Comparison of ENCODE assay signal across 8 cellular contexts in genomic region chr7:75738975-75739795, GRCh38. TPM values are rescaled to one million over a fixed set of nuclear protein-coding genes. Genes with fewer than 3 reads are reported as not detected.
DNase-seq lines count a peak whose midpoint lies in the region; ATAC-seq and TF ChIP-seq lines count a peak whose summit lies in the region.

No MANE protein-coding gene starts in this region.

- H3K9me3 ChIP-seq in SJSA1 (replicated peaks) (0 out of 2 replicates have a peak, but pooled peaks cover 3% of the 10 kb centered on the region), gastroesophageal sphincter (no peaks in the 10 kb centered on the region)

- peaks cover 14% of the 10 kb centered on the region for H3K4me1 Mint-ChIP-seq in activated naive CD4-positive, alpha-beta T cell treated with anti-CD3 and anti-CD28 coated beads for 36 hours (ENCODE audit: low read depth)

- ATAC-seq in HG02571 (IDR thresholded peaks at IDR 0.05; ENCODE audit: unreplicated experiment) (peak; percentile 89), gastroesophageal sphincter (peak; percentile 98)

- TF ChIP-seq EP300 in gastroesophageal sphincter (IDR thresholded peaks at IDR 0.05): no peak

- peak overlapping the region; percentile 81 for H3K27ac Mint-ChIP-seq in activated naive CD4-positive, alpha-beta T cell treated with anti-CD3 and anti-CD28 coated beads for 36 hours

- H3K4me1 ChIP-seq in SJSA1 (replicated peaks): peaks cover 32% of the 10 kb centered on the region
- H3K4me1 ChIP-seq in gastroesophageal sphincter: peaks cover 0 to 30% (median 11%) of the 10 kb centered on the region in 3 donors

- H3K27me3 ChIP-seq in GM06990 (replicated peaks; ENCODE audit: control insufficient read depth, insufficient read depth, low read length) (no peaks in the 10 kb centered on the region), SJSA1 (replicated peaks) (no peaks in the 10 kb centered on the region), gastroesophageal sphincter (no peaks in the 10 kb centered on the region)

- H3K9me3 Mint-ChIP-seq in activated naive CD4-positive, alpha-beta T cell treated with anti-CD3 and anti-CD28 coated beads for 36 hours: no peaks in the 10 kb centered on the region

- H3K36me3 ChIP-seq in GM06990 (ENCODE audit: control insufficient read depth, insufficient read depth, low read length) (no peaks in the 10 kb centered on the region), SJSA1 (no peaks in the 10 kb centered on the region), gastroesophageal sphincter (no peaks in the 10 kb centered on the region)

- peak; percentile 38 to 58 for TF ChIP-seq POLR2A in gastroesophageal sphincter (IDR thresholded peaks at IDR 0.05)

- no peak for TF ChIP-seq CTCF in GM06990 (IDR thresholded peaks at IDR 0.05; ENCODE audit: insufficient read depth, low read length, poor library complexity, severe bottlenecking)
- peak in 3 of 4 experiments; percentile 37 to 45 (median 38) for TF ChIP-seq CTCF in gastroesophageal sphincter (IDR thresholded peaks at IDR 0.05)

- CTCF ChIA-PET in activated naive CD4-positive, alpha-beta T cell treated with anti-CD3 and anti-CD28 coated beads for 36 hours (lab: Charles Lee): interaction anchor here (0.6 to 1.4 kb wide), 3 partner anchors 23 to 281 kb away, joined by 3 to 8 read pairs (median 3); no protein-coding TSS in a partner anchor

- H3K36me3 Mint-ChIP-seq in activated naive CD4-positive, alpha-beta T cell treated with anti-CD3 and anti-CD28 coated beads for 36 hours (ENCODE audit: low read depth): no peaks in the 10 kb centered on the region

- H3K4me3 Mint-ChIP-seq in activated naive CD4-positive, alpha-beta T cell treated with anti-CD3 and anti-CD28 coated beads for 36 hours: peak overlapping the region; percentile 92

- WGBS in gastroesophageal sphincter (ENCODE audit: low coverage in 1 of 2), 2 donors: 0% methylated on average over 1 of the region's 89 CpGs; no CpG with 5 or more reads in 1 of the 2 donors

- intact Hi-C loops in activated naive CD4-positive, alpha-beta T cell treated with anti-CD3 and anti-CD28 coated beads for 36 hours (cut with micrococcal nuclease): loop anchor here (2.0 to 10.0 kb wide), 7 partner anchors 38 to 664 kb away; partner anchors contain the start of genes POR, RCC1L, STYXL1 and TMEM120A

- H3K27me3 Mint-ChIP-seq in activated naive CD4-positive, alpha-beta T cell treated with anti-CD3 and anti-CD28 coated beads for 36 hours (ENCODE audit: low read depth): peaks cover 10% of the 10 kb centered on the region

- H3K4me3 ChIP-seq in GM06990 (replicated peaks; ENCODE audit: low read depth, low read length) (peak overlapping the region; percentile 91), SJSA1 (peak overlapping the region; percentile 94), gastroesophageal sphincter (peak overlapping the region; percentile 90 to 99)

- DNase-seq in GM06990 (ENCODE audit: extremely low read depth, insufficient read length) (peak; percentile 97), NAMALWA (ENCODE audit: low spot score) (peak; percentile 100), SJSA1 (ENCODE audit: low read depth in 1 of 2, low spot score in 2 of 2) (peak; percentile 96 to 100), nucleus accumbens (lab: John Stamatoyannopoulos, UW) (peak; percentile 87 to 100 (median 99)), superior temporal gyrus (ENCODE audit: extremely low spot score) (peak; percentile 97)
- peak; percentile 99 for DNase-seq in activated naive CD4-positive, alpha-beta T cell treated with anti-CD3 and anti-CD28 coated beads for 36 hours

- H3K27ac ChIP-seq in SJSA1: peak overlapping the region; percentile 63
- peak overlapping the region; percentile 70 to 91 (median 88) for H3K27ac ChIP-seq in gastroesophageal sphincter

RNA-seq across cellular contexts. Expression of gene HIP1, which starts 0.4 kb away (rescaled TPM):
- 24.7 and 25.8 TPM in 2 replicates for total RNA-seq in SJSA1 (2014; rRNA removed; shearing (Covaris generic))
- 1 to 10 TPM; 2.1 to 2.3 TPM for total RNA-seq in activated naive CD4-positive, alpha-beta T cell treated with anti-CD3 and anti-CD28 coated beads for 36 hours
- total RNA-seq in gastroesophageal sphincter: 10 to 100 TPM; 12.3 to 32.6 (median 22.6) TPM

RNA-seq across cellular contexts. Expression of gene CCL26, which starts 32.8 kb away (rescaled TPM):
- 15.1 and 30.1 TPM in 2 replicates for total RNA-seq in SJSA1 (2014; rRNA removed; shearing (Covaris generic))
- total RNA-seq in activated naive CD4-positive, alpha-beta T cell treated with anti-CD3 and anti-CD28 coated beads for 36 hours: not detected
- under 1 TPM in 2 of 4 donors, not detected in 2; 0.58 to 0.67 TPM for total RNA-seq in gastroesophageal sphincter

Comparison
In these comparisons a context has a peak if more than half of its experiments do, and no peak if none do; other contexts are left out.
1. Peak in every context shown above with its lines: DNase-seq, ATAC-seq, H3K4me3 ChIP-seq and H3K27ac ChIP-seq.